2 cellular contexts compared by ENCODE assay signal in genomic region chr15:72275635-72276325, GRCh38. TPM values are rescaled to one million over a fixed set of nuclear protein-coding genes. Genes with fewer than 3 reads are reported as not detected.
"Had no signal": no experiment of that assay in that cellular context is flagged by ENCODE, and none has a peak within 500 bp of the region (broad histone marks: within the 10 kb centered on the region; RNA-seq: fewer than 3 reads in every experiment).

No MANE protein-coding gene starts in this region.

RNA-seq across cellular contexts. Expression of gene CELF6, which starts 44.2 kb away (rescaled TPM):
- total RNA-seq: ascending aorta, WTC11 had no signal
